Comparison of ENCODE assay signal across 10 cellular contexts in the genomic region with DNA sequence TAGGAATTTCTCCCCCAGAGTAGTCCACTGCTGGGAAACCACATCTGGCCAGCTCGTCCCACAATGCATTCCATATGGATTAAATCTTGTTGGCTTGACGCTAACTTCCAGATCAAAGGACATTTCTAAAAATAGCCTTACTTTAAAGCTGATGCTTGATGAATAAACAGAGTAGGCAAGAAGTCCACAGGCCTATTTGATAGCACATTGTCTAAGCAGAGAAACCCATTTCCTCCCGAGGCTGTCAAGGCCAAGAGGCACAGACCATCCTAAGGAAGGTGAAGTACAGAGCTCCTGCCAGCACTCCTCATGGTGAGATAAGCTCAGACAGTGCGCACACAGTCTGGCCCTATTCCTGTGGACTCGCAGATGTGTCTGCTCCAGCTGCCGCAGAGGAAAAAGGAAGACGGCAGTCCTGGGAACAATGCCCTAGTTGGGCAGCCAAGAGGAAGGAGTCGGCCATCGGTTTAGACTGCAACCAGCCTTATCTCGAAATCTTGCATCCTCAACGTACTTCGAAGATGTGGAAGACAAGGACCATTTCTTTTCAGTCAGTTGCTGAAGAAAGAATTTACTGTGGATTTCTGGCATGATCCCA.
DNase-seq lines count a peak whose midpoint lies in the region; ATAC-seq, FAIRE-seq and TF ChIP-seq lines count a peak whose summit lies in the region.
"Had no signal": no experiment of that assay in that cellular context is flagged by ENCODE, and none has a peak within 500 bp of the region (broad histone marks: within the 10 kb centered on the region; RNA-seq: fewer than 3 reads in every experiment).

No MANE protein-coding gene starts in this region.

- TF ChIP-seq CTCF in RWPE2 (IDR thresholded peaks at IDR 0.05; ENCODE audit: poor library complexity, severe bottlenecking) (no peak), fibroblast of the aortic adventitia (IDR thresholded peaks at IDR 0.05; ENCODE audit: insufficient read depth, low read length) (no peak)

- no peak for FAIRE-seq in urothelium cell line (lab: Jason Lieb, UNC)
- FAIRE-seq: H1 had no signal

- peaks cover 27% of the 10 kb centered on the region; the same call in 1 of the 2 replicates for H3K36me3 ChIP-seq in RWPE2 (ENCODE audit: low read depth)

- H3K4me3 ChIP-seq in RWPE2 (ENCODE audit: severe bottlenecking) (no peak overlapping the region), fibroblast of the aortic adventitia (ENCODE audit: low read depth, low read length) (no peak overlapping the region)

- H3K9me3 ChIP-seq in RWPE2 (ENCODE audit: severe bottlenecking), result no peaks in the 10 kb centered on the region

- peaks cover 34% of the 10 kb centered on the region for H3K4me1 ChIP-seq in RWPE2 (ENCODE audit: insufficient read depth, poor library complexity, severe bottlenecking)

- peak; percentile 20; the same call in 1 of the 3 replicates for ATAC-seq in RWPE2 (ENCODE audit: low read depth)
- ATAC-seq in SK-N-SH treated with all-trans-retinoic acid at 6 μM for 48 hours, result no peak; the same call in 2 of the 3 replicates
- ATAC-seq in HG03135 (IDR thresholded peaks at IDR 0.05; ENCODE audit: unreplicated experiment), result no peak
- no peak for ATAC-seq in GM19395 (IDR thresholded peaks at IDR 0.05; ENCODE audit: unreplicated experiment)
- ATAC-seq: Panc1 had no signal

- H3K27me3 ChIP-seq in RWPE2 (ENCODE audit: insufficient read depth, poor library complexity, severe bottlenecking), result no peaks in the 10 kb centered on the region

- no peak for DNase-seq in RWPE2 (ENCODE audit: low spot score)
- peak; percentile 96 for DNase-seq in fibroblast of the aortic adventitia (ENCODE audit: low read depth)
- peak; percentile 38 for DNase-seq in mucosa of gallbladder (ENCODE audit: low spot score)
- peak; percentile 67 for DNase-seq in urothelium cell line (ENCODE audit: low spot score)
- no peak for DNase-seq in activated effector memory CD4-positive, alpha-beta T cell treated with Interleukin-2 at 50 U/mL for 16 hours

- peak overlapping the region; percentile 29 for H3K27ac ChIP-seq in RWPE2 (ENCODE audit: poor library complexity, severe bottlenecking)

TF ChIP-seq in SK-N-SH treated with all-trans-retinoic acid at 6 μM for 48 hours, 23 proteins besides CTCF, POLR2A, EP300 and RAD21:
- TF ChIP-seq POU6F1 (CRISPR knock-in tag; IDR thresholded peaks at IDR 0.05; ENCODE audit: borderline replicate concordance, low read depth), result no peak
- TF ChIP-seq ESRRG (CRISPR knock-in tag; IDR thresholded peaks at IDR 0.05), result no peak
- no peak for TF ChIP-seq SNAI2 (CRISPR knock-in tag; IDR thresholded peaks at IDR 0.05)
- TF ChIP-seq BACH2 (CRISPR knock-in tag; IDR thresholded peaks at IDR 0.05; ENCODE audit: borderline replicate concordance), result no peak
- TF ChIP-seq GLIS3 (CRISPR knock-in tag; IDR thresholded peaks at IDR 0.05), result no peak
- TF ChIP-seq ISL1 (CRISPR knock-in tag; IDR thresholded peaks at IDR 0.05), result no peak
- no peak for TF ChIP-seq RARB (CRISPR knock-in tag; IDR thresholded peaks at IDR 0.05)
- no peak for TF ChIP-seq PPARA (CRISPR knock-in tag; IDR thresholded peaks at IDR 0.05; ENCODE audit: borderline replicate concordance)
- TF ChIP-seq ZFP30 (CRISPR knock-in tag; IDR thresholded peaks at IDR 0.05), result no peak
- TF ChIP-seq ZFP3 (CRISPR knock-in tag; IDR thresholded peaks at IDR 0.05), result no peak
- TF ChIP-seq, protein P1, sequence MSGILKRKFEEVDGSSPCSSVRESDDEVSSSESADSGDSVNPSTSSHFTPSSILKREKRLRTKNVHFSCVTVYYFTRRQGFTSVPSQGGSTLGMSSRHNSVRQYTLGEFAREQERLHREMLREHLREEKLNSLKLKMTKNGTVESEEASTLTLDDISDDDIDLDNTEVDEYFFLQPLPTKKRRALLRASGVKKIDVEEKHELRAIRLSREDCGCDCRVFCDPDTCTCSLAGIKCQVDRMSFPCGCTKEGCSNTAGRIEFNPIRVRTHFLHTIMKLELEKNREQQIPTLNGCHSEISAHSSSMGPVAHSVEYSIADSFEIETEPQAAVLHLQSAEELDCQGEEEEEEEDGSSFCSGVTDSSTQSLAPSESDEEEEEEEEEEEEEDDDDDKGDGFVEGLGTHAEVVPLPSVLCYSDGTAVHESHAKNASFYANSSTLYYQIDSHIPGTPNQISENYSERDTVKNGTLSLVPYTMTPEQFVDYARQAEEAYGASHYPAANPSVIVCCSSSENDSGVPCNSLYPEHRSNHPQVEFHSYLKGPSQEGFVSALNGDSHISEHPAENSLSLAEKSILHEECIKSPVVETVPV (CRISPR knock-in tag; IDR thresholded peaks at IDR 0.05), result no peak
- no peak for TF ChIP-seq CREB5 (CRISPR knock-in tag; IDR thresholded peaks at IDR 0.05; ENCODE audit: low read depth)
- no peak for TF ChIP-seq ZNF8 (CRISPR knock-in tag; IDR thresholded peaks at IDR 0.05)

Comparison
In these comparisons a context has a peak if more than half of its experiments do, and no peak if none do; other contexts are left out.
1. DNase-seq: peak in fibroblast of the aortic adventitia (single experiment), mucosa of gallbladder (single experiment) and urothelium cell line (single experiment); none in RWPE2 (single experiment) and activated effector memory CD4-positive, alpha-beta T cell treated with Interleukin-2 at 50 U/mL for 16 hours (single experiment).